Comparison of ENCODE assay signal across 8 cellular contexts in the genomic region with DNA sequence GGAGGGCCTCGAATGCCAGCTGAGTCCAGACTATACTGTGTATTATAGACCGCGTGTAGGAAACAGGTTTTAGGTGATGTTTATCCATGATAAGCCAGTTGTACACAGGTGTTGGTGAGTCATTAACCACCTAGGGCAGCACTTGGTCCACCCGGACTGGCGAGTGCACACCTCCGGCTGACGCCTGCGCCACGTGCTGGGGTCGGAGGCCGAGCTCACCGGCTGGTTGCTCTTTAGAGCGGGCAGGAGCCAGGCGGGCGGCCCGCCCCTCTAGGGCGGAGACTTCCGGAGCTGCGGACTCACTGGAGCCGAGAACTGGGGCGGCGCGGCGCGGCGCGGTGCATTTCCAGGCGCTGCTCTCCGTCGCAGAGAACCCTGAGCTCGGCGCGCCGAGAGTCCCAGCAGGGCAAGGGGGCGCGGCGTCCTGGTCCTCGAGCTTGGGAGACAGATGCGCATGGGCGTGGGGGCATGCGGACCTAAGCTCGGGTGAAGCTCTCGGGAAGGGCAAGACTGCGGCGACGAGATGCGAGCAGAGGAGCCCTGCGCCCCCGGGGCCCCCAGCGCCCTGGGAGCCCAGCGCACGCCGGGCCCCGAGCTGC. TPM values are rescaled to one million over a fixed set of nuclear protein-coding genes. Genes with fewer than 3 reads are reported as not detected.
DNase-seq lines count a peak whose midpoint lies in the region; ATAC-seq, FAIRE-seq and TF ChIP-seq lines count a peak whose summit lies in the region.

A gene with protein sequence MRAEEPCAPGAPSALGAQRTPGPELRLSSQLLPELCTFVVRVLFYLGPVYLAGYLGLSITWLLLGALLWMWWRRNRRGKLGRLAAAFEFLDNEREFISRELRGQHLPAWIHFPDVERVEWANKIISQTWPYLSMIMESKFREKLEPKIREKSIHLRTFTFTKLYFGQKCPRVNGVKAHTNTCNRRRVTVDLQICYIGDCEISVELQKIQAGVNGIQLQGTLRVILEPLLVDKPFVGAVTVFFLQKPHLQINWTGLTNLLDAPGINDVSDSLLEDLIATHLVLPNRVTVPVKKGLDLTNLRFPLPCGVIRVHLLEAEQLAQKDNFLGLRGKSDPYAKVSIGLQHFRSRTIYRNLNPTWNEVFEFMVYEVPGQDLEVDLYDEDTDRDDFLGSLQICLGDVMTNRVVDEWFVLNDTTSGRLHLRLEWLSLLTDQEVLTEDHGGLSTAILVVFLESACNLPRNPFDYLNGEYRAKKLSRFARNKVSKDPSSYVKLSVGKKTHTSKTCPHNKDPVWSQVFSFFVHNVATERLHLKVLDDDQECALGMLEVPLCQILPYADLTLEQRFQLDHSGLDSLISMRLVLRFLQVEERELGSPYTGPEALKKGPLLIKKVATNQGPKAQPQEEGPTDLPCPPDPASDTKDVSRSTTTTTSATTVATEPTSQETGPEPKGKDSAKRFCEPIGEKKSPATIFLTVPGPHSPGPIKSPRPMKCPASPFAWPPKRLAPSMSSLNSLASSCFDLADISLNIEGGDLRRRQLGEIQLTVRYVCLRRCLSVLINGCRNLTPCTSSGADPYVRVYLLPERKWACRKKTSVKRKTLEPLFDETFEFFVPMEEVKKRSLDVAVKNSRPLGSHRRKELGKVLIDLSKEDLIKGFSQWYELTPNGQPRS (plus strand): TSS at position 341 of the 599 bp plus-strand sequence. CDS start 183 bp downstream, at position 524.

- intact Hi-C loops in kidney (cut with DNase I): no loop called here

- DNase-seq in DMS53 treated with DMSO at 0.1 percent for 48 hours (lab: John Stamatoyannopoulos, UW; ENCODE audit: unreplicated experiment): peak; percentile 80
- peak; percentile 72 for DNase-seq in MM.1S
- peak; percentile 55 for DNase-seq in T-helper 2 cell treated with Interferon-gamma antibody and Interleukin-4, amounts not matched to agents 5 μg/mL and 100 μg/mL, for 36 hours (ENCODE audit: low spot score)
- no peak for DNase-seq in central memory CD8-positive, alpha-beta T cell (ENCODE audit: low spot score in 2 of 2)
- DNase-seq in kidney: peak; percentile 94
- DNase-seq in OCI-M2 (lab: John Stamatoyannopoulos, UW; ENCODE audit: unreplicated experiment): no peak

- peaks cover 7% of the 10 kb centered on the region for H3K4me1 Mint-ChIP-seq in T-helper 2 cell treated with Interferon-gamma antibody and Interleukin-4, amounts not matched to agents 5 μg/mL and 100 μg/mL, for 36 hours (ENCODE audit: low read depth)
- H3K4me1 Mint-ChIP-seq in central memory CD8-positive, alpha-beta T cell: peaks cover 12% of the 10 kb centered on the region

- peaks cover 6% of the 10 kb centered on the region; the same call in 1 of the 2 replicates for H3K27me3 ChIP-seq in MM.1S (replicated peaks; ENCODE audit: insufficient read depth, low read length)

- H3K27ac ChIP-seq in MM.1S (ENCODE audit: low read length): no peak within 1 kb of the TSS
- H3K27ac ChIP-seq in kidney (ENCODE audit: low read depth in 2 of 2, low read length in 2 of 2): peak within 1 kb of the TSS in 1 of 2 donors; percentile 28
- peak within 1 kb of the TSS in 11 of 21 experiments; percentile 1 to 60 (median 35) for H3K27ac ChIP-seq in skin epidermis

- H3K36me3 ChIP-seq in MM.1S (replicated peaks; ENCODE audit: insufficient read depth, low read length): no peaks in the 10 kb centered on the region
- H3K36me3 ChIP-seq in kidney (ENCODE audit: control insufficient read depth in 1 of 2, insufficient read depth in 2 of 2, low read length in 2 of 2): no peaks in the 10 kb centered on the region

- H3K79me2 ChIP-seq in MM.1S (ENCODE audit: low read length): no peaks in the 10 kb centered on the region

- H3K4me1 ChIP-seq in MM.1S (ENCODE audit: low read length): no peaks in the 10 kb centered on the region
- peaks cover 0 to 8% of the 10 kb centered on the region in 2 donors for H3K4me1 ChIP-seq in kidney (ENCODE audit: control insufficient read depth in 1 of 2, insufficient read depth in 1 of 2, low read depth in 1 of 2, low read length in 2 of 2)

- TF ChIP-seq CTCF in MM.1S (IDR thresholded peaks at IDR 0.05; ENCODE audit: low read length) (no peak), kidney (IDR thresholded peaks at IDR 0.05; ENCODE audit: borderline replicate concordance, extremely low read depth, insufficient read depth) (no peak)

- H3K27me3 Mint-ChIP-seq in T-helper 2 cell treated with Interferon-gamma antibody and Interleukin-4, amounts not matched to agents 5 μg/mL and 100 μg/mL, for 36 hours (ENCODE audit: low read depth): peaks cover 63% of the 10 kb centered on the region
- peaks cover 77% of the 10 kb centered on the region for H3K27me3 Mint-ChIP-seq in central memory CD8-positive, alpha-beta T cell

- peak; percentile 25 for FAIRE-seq in kidney (lab: Jason Lieb, UNC)

- peak within 1 kb of the TSS; percentile 82 for H3K4me3 Mint-ChIP-seq in T-helper 2 cell treated with Interferon-gamma antibody and Interleukin-4, amounts not matched to agents 5 μg/mL and 100 μg/mL, for 36 hours
- peak within 1 kb of the TSS; percentile 71 for H3K4me3 Mint-ChIP-seq in central memory CD8-positive, alpha-beta T cell

- H3K27ac Mint-ChIP-seq in T-helper 2 cell treated with Interferon-gamma antibody and Interleukin-4, amounts not matched to agents 5 μg/mL and 100 μg/mL, for 36 hours: no peak within 1 kb of the TSS
- H3K27ac Mint-ChIP-seq in central memory CD8-positive, alpha-beta T cell (ENCODE audit: low read depth): no peak within 1 kb of the TSS

- no peaks in the 10 kb centered on the region for H3K9me2 ChIP-seq in MM.1S (replicated peaks; ENCODE audit: insufficient read depth, low read length)

- peak within 1 kb of the TSS; percentile 61 for H3K4me2 ChIP-seq in MM.1S (ENCODE audit: low read depth, low read length)

- no peak within 1 kb of the TSS for H3K9ac ChIP-seq in MM.1S (ENCODE audit: low read length)
- H3K9ac ChIP-seq in kidney (ENCODE audit: low read length in 2 of 2): peak within 1 kb of the TSS in 1 of 2 donors; percentile 34

- H4K20me1 ChIP-seq in MM.1S (ENCODE audit: insufficient read depth, low read length): no peaks in the 10 kb centered on the region

- peak within 1 kb of the TSS; percentile 1; the same call in 1 of the 2 replicates for H2AFZ ChIP-seq in MM.1S (ENCODE audit: low read length)

- no peaks in the 10 kb centered on the region for H3K9me3 Mint-ChIP-seq in T-helper 2 cell treated with Interferon-gamma antibody and Interleukin-4, amounts not matched to agents 5 μg/mL and 100 μg/mL, for 36 hours
- H3K9me3 Mint-ChIP-seq in central memory CD8-positive, alpha-beta T cell: no peaks in the 10 kb centered on the region

- H3K36me3 Mint-ChIP-seq in T-helper 2 cell treated with Interferon-gamma antibody and Interleukin-4, amounts not matched to agents 5 μg/mL and 100 μg/mL, for 36 hours (ENCODE audit: low read depth): no peaks in the 10 kb centered on the region
- H3K36me3 Mint-ChIP-seq in central memory CD8-positive, alpha-beta T cell (ENCODE audit: insufficient read depth): no peaks in the 10 kb centered on the region

- peak within 1 kb of the TSS; percentile 14; the same call in 1 of the 2 replicates for H3K4me3 ChIP-seq in MM.1S (ENCODE audit: low read length)
- peak within 1 kb of the TSS; percentile 55 to 59 for H3K4me3 ChIP-seq in kidney (ENCODE audit: low read length in 2 of 2)
- H3K4me3 ChIP-seq in skin epidermis: peak within 1 kb of the TSS; percentile 37 to 62 (median 43)

- peak; percentile 61 for ATAC-seq in central memory CD8-positive, alpha-beta T cell (replicated peaks; ENCODE audit: extremely low read depth, poor library complexity, severe bottlenecking)
- ATAC-seq in HG02759 (IDR thresholded peaks at IDR 0.05; ENCODE audit: unreplicated experiment): no peak

- H3F3A ChIP-seq in MM.1S (ENCODE audit: insufficient read depth, low read length): no peaks in the 10 kb centered on the region

- H3K9me3 ChIP-seq in MM.1S (replicated peaks; ENCODE audit: insufficient read depth, low read length) (no peaks in the 10 kb centered on the region), kidney (ENCODE audit: control insufficient read depth in 1 of 2, low read length in 2 of 2) (no peaks in the 10 kb centered on the region)

RNA-seq across cellular contexts. Expression of the gene that starts here (rescaled TPM):
- total RNA-seq in kidney: 5.3 TPM
- polyA plus RNA-seq in kidney (ENCODE audit: insufficient read depth, low read depth, low replicate concordance): 1.5 TPM

Comparison
In these comparisons a context has a peak if more than half of its experiments do, and no peak if none do; other contexts are left out.
1. DNase-seq: peak in DMS53 treated with DMSO at 0.1 percent for 48 hours (single experiment), MM.1S (single experiment), T-helper 2 cell treated with Interferon-gamma antibody and Interleukin-4, amounts not matched to agents 5 μg/mL and 100 μg/mL, for 36 hours (single experiment) and kidney (single experiment); none in central memory CD8-positive, alpha-beta T cell (0 of 2) and OCI-M2 (single experiment).
2. Peak in every context shown above with its lines, with median percentiles within 50 percentile points of each other: H3K4me3 ChIP-seq.